ENCODE assay signal across 30 cellular contexts in genomic region chr17:57115916-57116315, GRCh38.
"Had no signal": no experiment of that assay in that cellular context is flagged by ENCODE, and none has a peak within 500 bp of the region (broad histone marks: within the 10 kb centered on the region; RNA-seq: fewer than 3 reads in every experiment).

No MANE protein-coding gene starts in this region.

- DNase-seq: naive thymus-derived CD4-positive, alpha-beta T cell; nucleus accumbens; ovary; psoas muscle; right cardiac atrium; right lobe of liver; sigmoid colon; small intestine; stimulated activated CD4-positive, alpha-beta T cell treated with anti-CD3 and anti-CD28 coated beads, Interleukin-15, amount 100 ng/mL, for 24 hours; stimulated activated CD4-positive, alpha-beta T cell treated with anti-CD3 and anti-CD28 coated beads, Interleukin-2, amount 100 ng/mL, for 24 hours; stimulated activated CD4-positive, alpha-beta T cell treated with anti-CD3 and anti-CD28 coated beads, Interleukin-2, amount 100 ng/mL, for 48 hours; stimulated activated CD4-positive, alpha-beta T cell treated with anti-CD3 and anti-CD28 coated beads, Interleukin-4, amount 100 ng/mL, for 4 hours; stimulated activated CD8-positive, alpha-beta memory T cell treated with anti-CD3 and anti-CD28 coated beads, Interleukin-4, amount 100 ng/mL, for 48 hours; stimulated activated naive CD4-positive, alpha-beta T cell; stimulated activated naive CD8-positive, alpha-beta T cell treated with anti-CD3 and anti-CD28 coated beads, Interleukin-15, amount 100 ng/mL, for 72 hours; stimulated activated naive CD8-positive, alpha-beta T cell treated with anti-CD3 and anti-CD28 coated beads, Interleukin-15, Interleukin-2, amounts not matched to agents 100 U/mL and 50 U/mL, for 24 hours; substantia nigra; testis; tibial artery; transverse colon; upper lobe of right lung; uterus had no signal

- H3K36me3 ChIP-seq: neural progenitor cell, ovary, uterus had no signal

- H3K4me2 ChIP-seq: neural progenitor cell had no signal

- H3K9ac ChIP-seq: neural progenitor cell, parathyroid adenoma had no signal

- H3K4me3 ChIP-seq: neural progenitor cell, ovary, psoas muscle, right lobe of liver, sigmoid colon, suprapubic skin, testis, tibial artery, transverse colon, upper lobe of right lung, uterus had no signal

- H3K27me3 ChIP-seq: neural progenitor cell, neutrophil, ovary, right lobe of liver, sigmoid colon, suprapubic skin, testis, tibial artery, transverse colon, upper lobe of right lung, uterus had no signal

- FAIRE-seq: small intestine had no signal

- H3K27ac Mint-ChIP-seq: naive thymus-derived CD4-positive, alpha-beta T cell; nephron; neural progenitor cell; progenitor cell of endocrine pancreas; stimulated activated memory B cell treated with anti-CD40 and anti-IgM and Interleukin-4, amounts not matched to agents 10 μg/mL and 1 μg/mL and 100 μg/mL, for 72 hours; stimulated activated naive CD8-positive, alpha-beta T cell treated with anti-CD3 and anti-CD28 coated beads, Interleukin-15, amount 100 ng/mL, for 72 hours; type B pancreatic cell had no signal

- H3K27ac ChIP-seq: neural progenitor cell, neutrophil, ovary, parathyroid adenoma, psoas muscle, right lobe of liver, sigmoid colon, suprapubic skin, testis, tibial artery, transverse colon, upper lobe of right lung, uterus had no signal

- ATAC-seq: naive thymus-derived CD4-positive, alpha-beta T cell; psoas muscle; right cardiac atrium; stimulated activated memory B cell treated with anti-CD40 and anti-IgM and Interleukin-4, amounts not matched to agents 10 μg/mL and 1 μg/mL and 100 μg/mL, for 72 hours; stimulated activated naive CD8-positive, alpha-beta T cell treated with anti-CD3 and anti-CD28 coated beads, Interleukin-15, amount 100 ng/mL, for 72 hours; stimulated activated naive CD8-positive, alpha-beta T cell treated with anti-CD3 and anti-CD28 coated beads, Interleukin-15, Interleukin-2, amounts not matched to agents 100 U/mL and 50 U/mL, for 24 hours; upper lobe of right lung had no signal

- H2AFZ ChIP-seq: neural progenitor cell, parathyroid adenoma had no signal

- H3K9me3 ChIP-seq: neutrophil, ovary, psoas muscle, right lobe of liver, sigmoid colon, suprapubic skin, testis, tibial artery, transverse colon, upper lobe of right lung, uterus had no signal

- H3K4me1 ChIP-seq: neural progenitor cell, upper lobe of right lung, uterus had no signal

- H3K27me3 Mint-ChIP-seq: naive thymus-derived CD4-positive, alpha-beta T cell; progenitor cell of endocrine pancreas; stimulated activated memory B cell treated with anti-CD40 and anti-IgM and Interleukin-4, amounts not matched to agents 10 μg/mL and 1 μg/mL and 100 μg/mL, for 72 hours; stimulated activated naive CD8-positive, alpha-beta T cell treated with anti-CD3 and anti-CD28 coated beads, Interleukin-15, amount 100 ng/mL, for 72 hours; type B pancreatic cell had no signal

- H3K4me3 Mint-ChIP-seq: naive thymus-derived CD4-positive, alpha-beta T cell; nephron; neural progenitor cell; stimulated activated memory B cell treated with anti-CD40 and anti-IgM and Interleukin-4, amounts not matched to agents 10 μg/mL and 1 μg/mL and 100 μg/mL, for 72 hours; stimulated activated naive CD8-positive, alpha-beta T cell treated with anti-CD3 and anti-CD28 coated beads, Interleukin-15, amount 100 ng/mL, for 72 hours; type B pancreatic cell had no signal

- H3K9me3 Mint-ChIP-seq: naive thymus-derived CD4-positive, alpha-beta T cell; nephron; neural progenitor cell; stimulated activated memory B cell treated with anti-CD40 and anti-IgM and Interleukin-4, amounts not matched to agents 10 μg/mL and 1 μg/mL and 100 μg/mL, for 72 hours; stimulated activated naive CD8-positive, alpha-beta T cell treated with anti-CD3 and anti-CD28 coated beads, Interleukin-15, amount 100 ng/mL, for 72 hours; type B pancreatic cell had no signal

- H3K4me1 Mint-ChIP-seq: stimulated activated naive CD8-positive, alpha-beta T cell treated with anti-CD3 and anti-CD28 coated beads, Interleukin-15, amount 100 ng/mL, for 72 hours had no signal
